8 cellular contexts compared by ENCODE assay signal in genomic region chr3:100254168-100254777, GRCh38. TPM values are rescaled to one million over a fixed set of nuclear protein-coding genes. Genes with fewer than 3 reads are reported as not detected.
DNase-seq lines count a peak whose midpoint lies in the region; ATAC-seq, FAIRE-seq and TF ChIP-seq lines count a peak whose summit lies in the region.

No MANE protein-coding gene starts in this region.

- no peak for FAIRE-seq in RCC 7860 (lab: Jason Lieb, UNC)
- FAIRE-seq in keratinocyte (lab: Jason Lieb, UNC): no peak

- H3K9ac ChIP-seq in KMS-11 (no peak overlapping the region), keratinocyte (ENCODE audit: control insufficient read depth, extremely low read depth, insufficient read depth, low read length) (no peak overlapping the region)

- no peaks in the 10 kb centered on the region for H3K27me3 ChIP-seq in KMS-11 (ENCODE audit: insufficient read depth, low read depth)
- no peaks in the 10 kb centered on the region for H3K27me3 ChIP-seq in breast epithelium
- no peaks in the 10 kb centered on the region for H3K27me3 ChIP-seq in keratinocyte (ENCODE audit: control insufficient read depth, extremely low read depth, insufficient read depth, low read length)

- no peaks in the 10 kb centered on the region for H4K20me1 ChIP-seq in KMS-11 (ENCODE audit: insufficient read depth)
- H4K20me1 ChIP-seq in keratinocyte (ENCODE audit: control insufficient read depth, extremely low read depth, insufficient read depth, low read length): no peaks in the 10 kb centered on the region

- H2AFZ ChIP-seq in KMS-11 (ENCODE audit: low read depth) (no peak overlapping the region), keratinocyte (ENCODE audit: control insufficient read depth, low read length) (no peak overlapping the region)

- DNase-seq in D341Med (ENCODE audit: low spot score): peak; percentile 80
- DNase-seq in RCC 7860 (ENCODE audit: low spot score): peak; percentile 39
- DNase-seq in breast epithelium (ENCODE audit: low spot score in 2 of 2): no peak
- no peak for DNase-seq in keratinocyte (ENCODE audit: low read depth, low spot score)
- peak; percentile 36 for DNase-seq in stimulated activated CD4-positive, alpha-beta T cell treated with anti-CD3 and anti-CD28 coated beads, Interleukin-4, amount 100 ng/mL, for 24 hours

- no peak overlapping the region for H3K4me2 ChIP-seq in KMS-11
- H3K4me2 ChIP-seq in keratinocyte (ENCODE audit: control insufficient read depth, extremely low read depth, insufficient read depth, low read depth, low read length): no peak overlapping the region

- peak; percentile 86 for TF ChIP-seq CTCF in KMS-11 (conservative IDR thresholded peaks at IDR 0.05; ENCODE audit: low read depth, low read length)
- TF ChIP-seq CTCF in breast epithelium (IDR thresholded peaks at IDR 0.05): peak in 2 of 3 donors; percentile 50 to 56
- peak; percentile 72 to 82 (median 76) for TF ChIP-seq CTCF in keratinocyte (optimal IDR thresholded peaks at IDR 0.05 in 1 of 3, IDR thresholded peaks at IDR 0.05 in 1 of 3, conservative IDR thresholded peaks at IDR 0.05 in 1 of 3; ENCODE audit: extremely low read depth in 1 of 3, insufficient read depth in 2 of 3, low read length in 3 of 3)

- H3K36me3 ChIP-seq in KMS-11 (ENCODE audit: insufficient read depth) (no peaks in the 10 kb centered on the region), breast epithelium (no peaks in the 10 kb centered on the region), keratinocyte (ENCODE audit: control insufficient read depth in 2 of 2, extremely low read depth in 1 of 2, insufficient read depth in 2 of 2, low read length in 2 of 2) (no peaks in the 10 kb centered on the region)

- H3K4me1 ChIP-seq in KMS-11 (ENCODE audit: low read depth, poor library complexity, severe bottlenecking) (no peaks in the 10 kb centered on the region), breast epithelium (no peaks in the 10 kb centered on the region), keratinocyte (ENCODE audit: control insufficient read depth, extremely low read depth, insufficient read depth, low read length) (no peaks in the 10 kb centered on the region)

- H3K27ac ChIP-seq in KMS-11 (no peak overlapping the region), breast epithelium (no peak overlapping the region), keratinocyte (ENCODE audit: control insufficient read depth, insufficient read depth, low read length) (no peak overlapping the region)

- ATAC-seq in GM19351 (IDR thresholded peaks at IDR 0.05; ENCODE audit: unreplicated experiment): peak; percentile 90
- no peak for ATAC-seq in HG02852 (IDR thresholded peaks at IDR 0.05; ENCODE audit: unreplicated experiment)

- TF ChIP-seq POLR2A in breast epithelium (IDR thresholded peaks at IDR 0.05): no peak

- intact Hi-C loops in breast epithelium (cut with DNase I; ENCODE audit: low total_unique reads): loop anchor here (10.0 kb wide), 1 partner anchor 419 kb away; no protein-coding TSS in a partner anchor

- H3K9me3 ChIP-seq in breast epithelium (no peaks in the 10 kb centered on the region), keratinocyte (ENCODE audit: control insufficient read depth, low read depth, low read length) (no peaks in the 10 kb centered on the region)

- H3K79me2 ChIP-seq in KMS-11 (ENCODE audit: insufficient read depth, low read depth) (no peaks in the 10 kb centered on the region), keratinocyte (ENCODE audit: control insufficient read depth, insufficient read depth, low read length) (no peaks in the 10 kb centered on the region)

- H3K9me1 ChIP-seq in keratinocyte (ENCODE audit: control insufficient read depth, extremely low read depth, insufficient read depth, low read length): no peaks in the 10 kb centered on the region

- H3K4me3 ChIP-seq in KMS-11 (IDR thresholded peaks at IDR 0.05; ENCODE audit: insufficient read depth, low read depth, low read length) (no peak overlapping the region), breast epithelium (no peak overlapping the region), keratinocyte (ENCODE audit: control insufficient read depth in 2 of 3, extremely low read depth in 1 of 3, insufficient read depth in 2 of 3, low read depth in 1 of 3, low read length in 3 of 3) (no peak overlapping the region)

- dilution Hi-C loops in keratinocyte (cut with MboI; ENCODE audit: extremely low pct_ligation_motif_present, low sequenced_read_pairs): no loop called here

RNA-seq across cellular contexts. Expression of gene TBC1D23, which starts 6.5 kb away (rescaled TPM):
- 10 to 100 TPM; 32.8 to 48.2 (median 42.9) TPM for total RNA-seq in breast epithelium
- 23.3 to 42.4 TPM (median 35.3 TPM) in 3 replicates for polyA plus RNA-seq in keratinocyte
- polyA plus RNA-seq in keratinocyte (2011; ENCODE audit: low read depth): 62.0 TPM
- polyA plus RNA-seq in keratinocyte (2011; cell fraction: cytosol; rRNA removed): 16.7 and 52.7 TPM in 2 replicates
- polyA plus RNA-seq in keratinocyte (2011; cell fraction: nucleus; rRNA removed): 30.6 and 41.6 TPM in 2 replicates
- 24.3 and 35.1 TPM in 2 replicates for polyA plus RNA-seq in keratinocyte (2012; ENCODE audit: low replicate concordance)
- polyA minus RNA-seq in keratinocyte: 19.1 to 57.8 TPM (median 38.8 TPM) in 3 replicates
- polyA minus RNA-seq in keratinocyte (2011; cell fraction: cytosol; rRNA and poly(A)+ RNA removed): 23.4 TPM
- polyA minus RNA-seq in keratinocyte (2011; cell fraction: nucleus; rRNA and poly(A)+ RNA removed): 21.2 and 35.3 TPM in 2 replicates

Comparison
In these comparisons a context has a peak if more than half of its experiments do, and no peak if none do; other contexts are left out.
1. DNase-seq: peak in D341Med (single experiment), RCC 7860 (single experiment) and stimulated activated CD4-positive, alpha-beta T cell treated with anti-CD3 and anti-CD28 coated beads, Interleukin-4, amount 100 ng/mL, for 24 hours (single experiment); none in breast epithelium (0 of 2) and keratinocyte (single experiment).
2. Peak in every context shown above with its lines, with median percentiles within 50 percentile points of each other: CTCF ChIP-seq.